In the genomic region with DNA sequence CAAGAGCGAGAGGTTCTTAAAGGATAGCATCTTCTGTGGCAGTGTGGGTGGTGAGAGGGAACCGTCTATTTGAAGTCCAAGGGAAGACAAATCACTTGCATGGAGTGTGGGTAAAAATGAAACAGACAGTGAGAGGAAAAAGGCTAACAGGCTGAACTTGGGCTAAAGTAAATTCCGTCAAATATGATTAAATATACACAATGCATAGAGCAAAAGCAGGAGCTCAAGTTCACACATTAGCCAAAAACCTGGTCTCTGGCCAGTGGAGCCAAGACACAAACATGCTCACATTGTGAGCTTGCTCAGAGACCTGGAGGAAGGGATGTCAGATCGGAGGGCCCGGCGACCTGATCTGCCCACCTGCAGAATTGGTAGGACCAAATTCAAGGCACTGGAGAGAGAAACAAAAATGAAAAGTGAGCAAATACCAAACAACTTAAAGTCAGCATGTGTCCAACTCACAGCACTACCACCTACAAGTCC, we compare ENCODE assay signal across 1 cellular context.
TF ChIP-seq lines count a peak whose summit lies in the region.

No MANE protein-coding gene starts in this region.

TF ChIP-seq in K562, 482 proteins besides CTCF, POLR2A, EP300 and RAD21 (continued from another document):
- TF ChIP-seq, protein P1, sequence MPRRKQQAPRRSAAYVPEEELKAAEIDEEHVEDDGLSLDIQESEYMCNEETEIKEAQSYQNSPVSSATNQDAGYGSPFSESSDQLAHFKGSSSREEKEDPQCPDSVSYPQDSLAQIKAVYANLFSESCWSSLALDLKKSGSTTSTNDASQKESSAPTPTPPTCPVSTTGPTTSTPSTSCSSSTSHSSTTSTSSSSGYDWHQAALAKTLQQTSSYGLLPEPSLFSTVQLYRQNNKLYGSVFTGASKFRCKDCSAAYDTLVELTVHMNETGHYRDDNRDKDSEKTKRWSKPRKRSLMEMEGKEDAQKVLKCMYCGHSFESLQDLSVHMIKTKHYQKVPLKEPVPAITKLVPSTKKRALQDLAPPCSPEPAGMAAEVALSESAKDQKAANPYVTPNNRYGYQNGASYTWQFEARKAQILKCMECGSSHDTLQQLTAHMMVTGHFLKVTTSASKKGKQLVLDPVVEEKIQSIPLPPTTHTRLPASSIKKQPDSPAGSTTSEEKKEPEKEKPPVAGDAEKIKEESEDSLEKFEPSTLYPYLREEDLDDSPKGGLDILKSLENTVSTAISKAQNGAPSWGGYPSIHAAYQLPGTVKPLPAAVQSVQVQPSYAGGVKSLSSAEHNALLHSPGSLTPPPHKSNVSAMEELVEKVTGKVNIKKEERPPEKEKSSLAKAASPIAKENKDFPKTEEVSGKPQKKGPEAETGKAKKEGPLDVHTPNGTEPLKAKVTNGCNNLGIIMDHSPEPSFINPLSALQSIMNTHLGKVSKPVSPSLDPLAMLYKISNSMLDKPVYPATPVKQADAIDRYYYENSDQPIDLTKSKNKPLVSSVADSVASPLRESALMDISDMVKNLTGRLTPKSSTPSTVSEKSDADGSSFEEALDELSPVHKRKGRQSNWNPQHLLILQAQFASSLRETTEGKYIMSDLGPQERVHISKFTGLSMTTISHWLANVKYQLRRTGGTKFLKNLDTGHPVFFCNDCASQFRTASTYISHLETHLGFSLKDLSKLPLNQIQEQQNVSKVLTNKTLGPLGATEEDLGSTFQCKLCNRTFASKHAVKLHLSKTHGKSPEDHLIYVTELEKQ (CRISPR knock-in tag; IDR thresholded peaks at IDR 0.05) = no peak
- TF ChIP-seq, protein P2, sequence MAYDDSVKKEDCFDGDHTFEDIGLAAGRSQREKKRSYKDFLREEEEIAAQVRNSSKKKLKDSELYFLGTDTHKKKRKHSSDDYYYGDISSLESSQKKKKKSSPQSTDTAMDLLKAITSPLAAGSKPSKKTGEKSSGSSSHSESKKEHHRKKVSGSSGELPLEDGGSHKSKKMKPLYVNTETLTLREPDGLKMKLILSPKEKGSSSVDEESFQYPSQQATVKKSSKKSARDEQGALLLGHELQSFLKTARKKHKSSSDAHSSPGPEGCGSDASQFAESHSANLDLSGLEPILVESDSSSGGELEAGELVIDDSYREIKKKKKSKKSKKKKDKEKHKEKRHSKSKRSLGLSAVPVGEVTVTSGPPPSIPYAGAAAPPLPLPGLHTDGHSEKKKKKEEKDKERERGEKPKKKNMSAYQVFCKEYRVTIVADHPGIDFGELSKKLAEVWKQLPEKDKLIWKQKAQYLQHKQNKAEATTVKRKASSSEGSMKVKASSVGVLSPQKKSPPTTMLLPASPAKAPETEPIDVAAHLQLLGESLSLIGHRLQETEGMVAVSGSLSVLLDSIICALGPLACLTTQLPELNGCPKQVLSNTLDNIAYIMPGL (CRISPR knock-in tag; IDR thresholded peaks at IDR 0.05) = 0 out of 2 replicates have a peak, but pooled peaks have one; percentile 9
- TF ChIP-seq ZNF184 (CRISPR knock-in tag; IDR thresholded peaks at IDR 0.05) (no peak), CGGBP1 (CRISPR knock-in tag; IDR thresholded peaks at IDR 0.05) (no peak), TBL1XR1 (IDR thresholded peaks at IDR 0.05; ENCODE audit: low read length in 2 of 2) (no peak; a peak in 2 of 4 replicates), RUNX1 (IDR thresholded peaks at IDR 0.05; ENCODE audit: low read depth) (no peak), RREB1 (CRISPR knock-in tag; IDR thresholded peaks at IDR 0.05) (no peak), TCF3 (CRISPR knock-in tag; IDR thresholded peaks at IDR 0.05) (no peak), CBFA2T2 (conservative IDR thresholded peaks at IDR 0.05) (no peak), ZNF253 (CRISPR knock-in tag; conservative IDR thresholded peaks at IDR 0.05) (no peak), U2AF2 (optimal IDR thresholded peaks at IDR 0.05; ENCODE audit: low read depth, low read length) (no peak), ZNF165 (CRISPR knock-in tag; IDR thresholded peaks at IDR 0.05; ENCODE audit: borderline replicate concordance) (no peak), FOXA1 (IDR thresholded peaks at IDR 0.05; ENCODE audit: borderline replicate concordance) (no peak), ZSCAN29 (IDR thresholded peaks at IDR 0.05) (no peak), HNRNPH1 (optimal IDR thresholded peaks at IDR 0.05; ENCODE audit: low read depth, low read length) (no peak), SLC30A9 (CRISPR knock-in tag; IDR thresholded peaks at IDR 0.05) (no peak), RB1 (IDR thresholded peaks at IDR 0.05; ENCODE audit: low read depth) (no peak), SMARCA4 (IDR thresholded peaks at IDR 0.05) (no peak), E2F3 (CRISPR knock-in tag; IDR thresholded peaks at IDR 0.05) (no peak), ZBTB5 (IDR thresholded peaks at IDR 0.05) (no peak)
- TF ChIP-seq, protein P3, sequence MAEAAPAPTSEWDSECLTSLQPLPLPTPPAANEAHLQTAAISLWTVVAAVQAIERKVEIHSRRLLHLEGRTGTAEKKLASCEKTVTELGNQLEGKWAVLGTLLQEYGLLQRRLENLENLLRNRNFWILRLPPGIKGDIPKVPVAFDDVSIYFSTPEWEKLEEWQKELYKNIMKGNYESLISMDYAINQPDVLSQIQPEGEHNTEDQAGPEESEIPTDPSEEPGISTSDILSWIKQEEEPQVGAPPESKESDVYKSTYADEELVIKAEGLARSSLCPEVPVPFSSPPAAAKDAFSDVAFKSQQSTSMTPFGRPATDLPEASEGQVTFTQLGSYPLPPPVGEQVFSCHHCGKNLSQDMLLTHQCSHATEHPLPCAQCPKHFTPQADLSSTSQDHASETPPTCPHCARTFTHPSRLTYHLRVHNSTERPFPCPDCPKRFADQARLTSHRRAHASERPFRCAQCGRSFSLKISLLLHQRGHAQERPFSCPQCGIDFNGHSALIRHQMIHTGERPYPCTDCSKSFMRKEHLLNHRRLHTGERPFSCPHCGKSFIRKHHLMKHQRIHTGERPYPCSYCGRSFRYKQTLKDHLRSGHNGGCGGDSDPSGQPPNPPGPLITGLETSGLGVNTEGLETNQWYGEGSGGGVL (CRISPR knock-in tag; IDR thresholded peaks at IDR 0.05) = no peak
- TF ChIP-seq, protein P4, sequence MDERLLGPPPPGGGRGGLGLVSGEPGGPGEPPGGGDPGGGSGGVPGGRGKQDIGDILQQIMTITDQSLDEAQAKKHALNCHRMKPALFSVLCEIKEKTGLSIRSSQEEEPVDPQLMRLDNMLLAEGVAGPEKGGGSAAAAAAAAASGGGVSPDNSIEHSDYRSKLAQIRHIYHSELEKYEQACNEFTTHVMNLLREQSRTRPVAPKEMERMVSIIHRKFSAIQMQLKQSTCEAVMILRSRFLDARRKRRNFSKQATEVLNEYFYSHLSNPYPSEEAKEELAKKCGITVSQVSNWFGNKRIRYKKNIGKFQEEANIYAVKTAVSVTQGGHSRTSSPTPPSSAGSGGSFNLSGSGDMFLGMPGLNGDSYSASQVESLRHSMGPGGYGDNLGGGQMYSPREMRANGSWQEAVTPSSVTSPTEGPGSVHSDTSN (CRISPR knock-in tag; IDR thresholded peaks at IDR 0.05; ENCODE audit: low read depth) = no peak
- TF ChIP-seq, protein P4 (tag; conservative IDR thresholded peaks at IDR 0.05; ENCODE audit: low read depth) = no peak
- TF ChIP-seq, protein P5, sequence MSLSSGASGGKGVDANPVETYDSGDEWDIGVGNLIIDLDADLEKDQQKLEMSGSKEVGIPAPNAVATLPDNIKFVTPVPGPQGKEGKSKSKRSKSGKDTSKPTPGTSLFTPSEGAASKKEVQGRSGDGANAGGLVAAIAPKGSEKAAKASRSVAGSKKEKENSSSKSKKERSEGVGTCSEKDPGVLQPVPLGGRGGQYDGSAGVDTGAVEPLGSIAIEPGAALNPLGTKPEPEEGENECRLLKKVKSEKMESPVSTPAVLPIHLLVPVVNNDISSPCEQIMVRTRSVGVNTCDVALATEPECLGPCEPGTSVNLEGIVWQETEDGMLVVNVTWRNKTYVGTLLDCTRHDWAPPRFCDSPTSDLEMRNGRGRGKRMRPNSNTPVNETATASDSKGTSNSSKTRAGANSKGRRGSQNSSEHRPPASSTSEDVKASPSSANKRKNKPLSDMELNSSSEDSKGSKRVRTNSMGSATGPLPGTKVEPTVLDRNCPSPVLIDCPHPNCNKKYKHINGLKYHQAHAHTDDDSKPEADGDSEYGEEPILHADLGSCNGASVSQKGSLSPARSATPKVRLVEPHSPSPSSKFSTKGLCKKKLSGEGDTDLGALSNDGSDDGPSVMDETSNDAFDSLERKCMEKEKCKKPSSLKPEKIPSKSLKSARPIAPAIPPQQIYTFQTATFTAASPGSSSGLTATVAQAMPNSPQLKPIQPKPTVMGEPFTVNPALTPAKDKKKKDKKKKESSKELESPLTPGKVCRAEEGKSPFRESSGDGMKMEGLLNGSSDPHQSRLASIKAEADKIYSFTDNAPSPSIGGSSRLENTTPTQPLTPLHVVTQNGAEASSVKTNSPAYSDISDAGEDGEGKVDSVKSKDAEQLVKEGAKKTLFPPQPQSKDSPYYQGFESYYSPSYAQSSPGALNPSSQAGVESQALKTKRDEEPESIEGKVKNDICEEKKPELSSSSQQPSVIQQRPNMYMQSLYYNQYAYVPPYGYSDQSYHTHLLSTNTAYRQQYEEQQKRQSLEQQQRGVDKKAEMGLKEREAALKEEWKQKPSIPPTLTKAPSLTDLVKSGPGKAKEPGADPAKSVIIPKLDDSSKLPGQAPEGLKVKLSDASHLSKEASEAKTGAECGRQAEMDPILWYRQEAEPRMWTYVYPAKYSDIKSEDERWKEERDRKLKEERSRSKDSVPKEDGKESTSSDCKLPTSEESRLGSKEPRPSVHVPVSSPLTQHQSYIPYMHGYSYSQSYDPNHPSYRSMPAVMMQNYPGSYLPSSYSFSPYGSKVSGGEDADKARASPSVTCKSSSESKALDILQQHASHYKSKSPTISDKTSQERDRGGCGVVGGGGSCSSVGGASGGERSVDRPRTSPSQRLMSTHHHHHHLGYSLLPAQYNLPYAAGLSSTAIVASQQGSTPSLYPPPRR (CRISPR knock-in tag; IDR thresholded peaks at IDR 0.05; ENCODE audit: borderline replicate concordance) = no peak
